22 cellular contexts compared by ENCODE assay signal in the genomic region with DNA sequence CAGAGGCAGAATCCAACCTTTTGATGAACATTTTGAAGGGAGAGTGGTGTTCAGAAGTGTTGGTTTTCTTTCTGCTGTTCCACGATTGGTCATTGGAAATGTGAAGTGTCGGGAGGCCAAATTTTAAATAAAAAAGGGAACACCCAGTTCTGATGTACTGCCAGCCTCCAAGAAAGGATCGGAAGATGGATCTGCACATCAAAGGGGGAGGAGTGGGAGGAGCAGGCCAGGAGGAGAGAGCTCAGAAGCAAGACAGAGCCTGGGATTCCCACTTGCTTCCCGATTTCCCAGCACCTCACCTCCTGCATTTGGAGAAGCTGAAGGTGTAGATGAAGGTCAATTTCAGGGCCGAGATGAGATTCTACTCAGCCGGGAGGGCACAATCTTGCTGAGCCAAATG. TPM values are rescaled to one million over a fixed set of nuclear protein-coding genes. Genes with fewer than 3 reads are reported as not detected.
DNase-seq lines count a peak whose midpoint lies in the region; ATAC-seq and TF ChIP-seq lines count a peak whose summit lies in the region.
"Had no signal": no experiment of that assay in that cellular context is flagged by ENCODE, and none has a peak within 500 bp of the region (broad histone marks: within the 10 kb centered on the region; RNA-seq: fewer than 3 reads in every experiment).

No MANE protein-coding gene starts in this region.

- H3K4me3 ChIP-seq in breast epithelium: no peak overlapping the region
- no peak overlapping the region for H3K4me3 ChIP-seq in esophagus muscularis mucosa
- no peak overlapping the region for H3K4me3 ChIP-seq in vagina
- no peak overlapping the region for H3K4me3 ChIP-seq in osteoblast (ENCODE audit: insufficient read depth, low read length)
- H3K4me3 ChIP-seq: K562, Peyer's patch had no signal

- no peaks in the 10 kb centered on the region for H3K4me1 ChIP-seq in breast epithelium
- peaks cover 19 to 45% (median 36%) of the 10 kb centered on the region in 4 donors for H3K4me1 ChIP-seq in esophagus muscularis mucosa
- H3K4me1 ChIP-seq in vagina: peaks cover 30% of the 10 kb centered on the region
- peaks cover 8% of the 10 kb centered on the region for H3K4me1 ChIP-seq in osteoblast (ENCODE audit: insufficient read depth, low read length)
- H3K4me1 ChIP-seq: Peyer's patch had no signal

- POLR2A ChIA-PET in MCF 10A (lab: Yijun Ruan, JAX): interaction anchor here (0.9 to 12.1 kb wide), 8 partner anchors 11 to 175 kb away, joined by 3 to 354 read pairs (median 3); no protein-coding TSS in a partner anchor

- no peaks in the 10 kb centered on the region for H4K20me1 ChIP-seq in osteoblast (ENCODE audit: insufficient read depth, low read length)

- ATAC-seq in left cardiac atrium (no peak), GM21576 (IDR thresholded peaks at IDR 0.05; ENCODE audit: unreplicated experiment) (no peak)
- ATAC-seq: K562 had no signal

- H3K27me3 Mint-ChIP-seq in MCF 10A (ENCODE audit: insufficient read depth, unreplicated experiment) (no peaks in the 10 kb centered on the region), mesothelial cell of epicardium (ENCODE audit: low read depth) (no peaks in the 10 kb centered on the region)

- no peaks in the 10 kb centered on the region for H3K27me3 ChIP-seq in breast epithelium
- H3K27me3 ChIP-seq in esophagus muscularis mucosa: no peaks in the 10 kb centered on the region
- no peaks in the 10 kb centered on the region for H3K27me3 ChIP-seq in vagina
- H3K27me3 ChIP-seq in osteoblast (ENCODE audit: insufficient read depth, low read length): no peaks in the 10 kb centered on the region
- H3K27me3 ChIP-seq: Peyer's patch had no signal

- TF ChIP-seq CTCF in breast epithelium (IDR thresholded peaks at IDR 0.05): no peak
- TF ChIP-seq CTCF in MCF 10A (IDR thresholded peaks at IDR 0.05; ENCODE audit: unreplicated experiment): no peak
- TF ChIP-seq CTCF in esophagus muscularis mucosa (IDR thresholded peaks at IDR 0.05): no peak
- no peak for TF ChIP-seq CTCF in mesothelial cell of epicardium (IDR thresholded peaks at IDR 0.05; ENCODE audit: unreplicated experiment)
- no peak for TF ChIP-seq CTCF in vagina (IDR thresholded peaks at IDR 0.05)
- no peak for TF ChIP-seq CTCF in osteoblast (IDR thresholded peaks at IDR 0.05; ENCODE audit: extremely low read depth, low read depth, low read length)

- H3K4me2 ChIP-seq in osteoblast (ENCODE audit: insufficient read depth, low read length): no peak overlapping the region

- no peaks in the 10 kb centered on the region for H3K9me3 Mint-ChIP-seq in MCF 10A (ENCODE audit: unreplicated experiment)
- H3K9me3 Mint-ChIP-seq in mesothelial cell of epicardium: no peaks in the 10 kb centered on the region

- CTCF ChIA-PET in MCF 10A (lab: Yijun Ruan, JAX): interaction anchor here (0.7 to 2.6 kb wide), 6 partner anchors 14 to 1276 kb away, joined by 3 to 11 read pairs (median 6); no protein-coding TSS in a partner anchor

- 47% methylated on average over 6 of the region's 6 CpGs for WGBS in esophagus muscularis mucosa

- H3K36me3 Mint-ChIP-seq in MCF 10A (ENCODE audit: insufficient read depth, unreplicated experiment): peaks cover 19% of the 10 kb centered on the region
- H3K36me3 Mint-ChIP-seq in mesothelial cell of epicardium: peaks cover 46% of the 10 kb centered on the region

- H3K27ac Mint-ChIP-seq in MCF 10A (ENCODE audit: low read depth, unreplicated experiment) (no peak overlapping the region), mesothelial cell of epicardium (peak overlapping the region; percentile 16)
- H3K27ac Mint-ChIP-seq: CD8-positive, alpha-beta memory T cell had no signal

- no peak overlapping the region for H2AFZ ChIP-seq in osteoblast (ENCODE audit: low read length)

- BruUV-seq in MCF 10A (replicated peaks; lab: Mats Ljungman, UMichigan): no TSS peak

- H3K4me3 Mint-ChIP-seq in MCF 10A (ENCODE audit: unreplicated experiment) (no peak overlapping the region), mesothelial cell of epicardium (no peak overlapping the region)
- H3K4me3 Mint-ChIP-seq: CD8-positive, alpha-beta memory T cell had no signal

- no peaks in the 10 kb centered on the region for H3K79me2 ChIP-seq in osteoblast (ENCODE audit: insufficient read depth, low read length)

- no peak for TF ChIP-seq EP300 in esophagus muscularis mucosa (IDR thresholded peaks at IDR 0.05)

- intact Hi-C loops in breast epithelium (cut with DNase I; ENCODE audit: low total_unique reads): no loop called here
- intact Hi-C loops in MCF 10A (cut with micrococcal nuclease): loop anchor here (5.0 kb wide), 1 partner anchor 34 kb away; no protein-coding TSS in a partner anchor
- intact Hi-C loops in esophagus muscularis mucosa (cut with DNase I): no loop called here
- intact Hi-C loops in vagina (cut with DNase I): no loop called here
- intact Hi-C loops in left cardiac atrium (cut with DNase I): no loop called here

- H3K36me3 ChIP-seq in breast epithelium: no peaks in the 10 kb centered on the region
- peaks cover 26 to 86% (median 60%) of the 10 kb centered on the region in 4 donors for H3K36me3 ChIP-seq in esophagus muscularis mucosa
- peaks cover 0 to 38% of the 10 kb centered on the region in 2 donors for H3K36me3 ChIP-seq in vagina
- H3K36me3 ChIP-seq in osteoblast (ENCODE audit: insufficient read depth, low read length): peaks cover 10% of the 10 kb centered on the region

- TF ChIP-seq POLR2A in breast epithelium (IDR thresholded peaks at IDR 0.05) (no peak), esophagus muscularis mucosa (IDR thresholded peaks at IDR 0.05; ENCODE audit: low read depth) (no peak), vagina (IDR thresholded peaks at IDR 0.05) (no peak)

- H3K4me1 Mint-ChIP-seq in MCF 10A (ENCODE audit: insufficient read depth, unreplicated experiment) (peaks cover 19% of the 10 kb centered on the region), mesothelial cell of epicardium (peaks cover 11% of the 10 kb centered on the region)
- H3K4me1 Mint-ChIP-seq: CD8-positive, alpha-beta memory T cell had no signal

- H3K9me3 ChIP-seq in breast epithelium (no peaks in the 10 kb centered on the region), esophagus muscularis mucosa (no peaks in the 10 kb centered on the region), vagina (no peaks in the 10 kb centered on the region), osteoblast (ENCODE audit: low read depth, low read length) (no peaks in the 10 kb centered on the region)
- H3K9me3 ChIP-seq: Peyer's patch had no signal

- DNase-seq in breast epithelium (ENCODE audit: low spot score in 2 of 2): no peak
- DNase-seq in MCF 10A (ENCODE audit: unreplicated experiment): no peak
- DNase-seq in esophagus muscularis mucosa (ENCODE audit: extremely low spot score): no peak
- no peak for DNase-seq in mesothelial cell of epicardium (ENCODE audit: low spot score in 2 of 2, unreplicated experiment in 2 of 2)
- DNase-seq in vagina (ENCODE audit: extremely low spot score in 2 of 2): no peak
- no peak for DNase-seq in left cardiac atrium
- no peak for DNase-seq in osteoblast (ENCODE audit: insufficient read length, low spot score, missing footprints)
- DNase-seq: ACHN; Calu3; CD8-positive, alpha-beta memory T cell; DMS153; MM.1S; NCI-H1048; NCI-H1417 treated with DMSO at 0.1 percent for 48 hours; NCI-H187; NCI-H446; NCI-H526; Peyer's patch had no signal

- peak overlapping the region; percentile 6 to 54 for H3K27ac ChIP-seq in breast epithelium
- peak overlapping the region; percentile 42 to 70 (median 56) for H3K27ac ChIP-seq in esophagus muscularis mucosa (replicated peaks in 1 of 4)
- peak overlapping the region; percentile 44 for H3K27ac ChIP-seq in vagina
- no peak overlapping the region for H3K27ac ChIP-seq in osteoblast (ENCODE audit: low read depth, low read length)
- H3K27ac ChIP-seq: 22Rv1, C4-2B, Peyer's patch had no signal

RNA-seq across cellular contexts. Expression of a gene that starts 55.9 kb away (rescaled TPM):
- 10 to 100 TPM; 32.6 to 47.2 (median 44.5) TPM for total RNA-seq in breast epithelium
- 109 and 126 TPM in 2 replicates for total RNA-seq in MCF 10A (2022)
- 10 to 100 TPM; 29.5 to 38.5 (median 34.8) TPM for total RNA-seq in esophagus muscularis mucosa
- 34.0 to 38.9 TPM (median 36.9 TPM) in 3 replicates for total RNA-seq in mesothelial cell of epicardium
- total RNA-seq in vagina: 28.2 TPM
- total RNA-seq in left cardiac atrium: 10 to 100 TPM; 49.0 to 63.1 TPM
- 32.6 and 43.3 TPM in 2 replicates for total RNA-seq in osteoblast
